In genomic region chr3:49131040-49131439, GRCh38 we compare ENCODE assay signal across 17 cellular contexts. TPM values are rescaled to one million over a fixed set of nuclear protein-coding genes. Genes with fewer than 3 reads are reported as not detected.
A peak's percentile ranks its signal among the peaks of the same experiment; 100 is the strongest.
DNase-seq lines count a peak whose midpoint lies in the region; TF ChIP-seq lines count a peak whose summit lies in the region.
"Had no signal": no experiment of that assay in that cellular context is flagged by ENCODE, and none has a peak within 500 bp of the region (broad histone marks: within the 10 kb centered on the region; RNA-seq: fewer than 3 reads in every experiment).

No MANE protein-coding gene starts in this region.

- no peak for DNase-seq in NT2/D1 (ENCODE audit: low read depth, low spot score)
- no peak for DNase-seq in endodermal cell
- DNase-seq in NCI-H345 (lab: John Stamatoyannopoulos, UW), result no peak
- DNase-seq in cortex of kidney (lab: John Stamatoyannopoulos, UW), result no peak
- no peak for DNase-seq in ureter (ENCODE audit: low spot score)
- DNase-seq: adrenal gland; cerebellar nuclear complex; KG1; NCI-H1048; NCI-H2081; NCI-H526; SJCRH30; stimulated activated CD4-positive, alpha-beta T cell treated with anti-CD3 and anti-CD28 coated beads, Interleukin-2, amount 100 ng/mL, for 24 hours had no signal

- WGBS in endodermal cell (ENCODE audit: insufficient coverage in 1 of 2, insufficient read length in 1 of 2), 2 experiments, result 92 to 93% methylated on average over 8 to 12 of the region's 12 CpGs

- H3K27me3 Mint-ChIP-seq in endodermal cell (ENCODE audit: insufficient read depth), result no peaks in the 10 kb centered on the region

- H3K36me3 ChIP-seq in NT2/D1 (ENCODE audit: insufficient read depth, insufficient read length, low read length) (peaks cover 56% of the 10 kb centered on the region), endodermal cell (ENCODE audit: control insufficient read depth, insufficient read depth, low read length) (peaks cover 7% of the 10 kb centered on the region), muscle layer of duodenum (ENCODE audit: control insufficient read depth in 1 of 2, insufficient read depth in 2 of 2, low read length in 2 of 2) (peaks cover 19 to 35% of the 10 kb centered on the region in 2 donors), subcutaneous abdominal adipose tissue (ENCODE audit: control insufficient read depth in 5 of 5, insufficient read depth in 5 of 5, low read length in 5 of 5) (peaks cover 0 to 49% (median 45%) of the 10 kb centered on the region in 5 donors)
- H3K36me3 ChIP-seq: BLaER1, neutrophil, SJCRH30 had no signal

- no peaks in the 10 kb centered on the region for H3K4me1 Mint-ChIP-seq in endodermal cell

- no peak overlapping the region for H3K4me3 ChIP-seq in NT2/D1 (ENCODE audit: insufficient read length, low read depth)
- no peak overlapping the region for H3K4me3 ChIP-seq in endodermal cell (ENCODE audit: low read length)
- peak overlapping the region; percentile 75 to 88 for H3K4me3 ChIP-seq in muscle layer of duodenum (ENCODE audit: low read depth in 1 of 2, low read length in 2 of 2)
- H3K4me3 ChIP-seq in subcutaneous abdominal adipose tissue (ENCODE audit: low read depth in 1 of 5, low read length in 5 of 5), result peak overlapping the region in 2 of 5 donors; percentile 83 to 88
- H3K4me3 ChIP-seq: BLaER1, SJCRH30 had no signal

- H3K9me3 ChIP-seq in NT2/D1 (ENCODE audit: insufficient read depth, low read length) (no peaks in the 10 kb centered on the region), endodermal cell (ENCODE audit: control insufficient read depth, low read length) (no peaks in the 10 kb centered on the region), muscle layer of duodenum (ENCODE audit: control insufficient read depth in 1 of 2, low read length in 2 of 2) (no peaks in the 10 kb centered on the region), subcutaneous abdominal adipose tissue (ENCODE audit: control insufficient read depth in 5 of 5, low read length in 5 of 5) (no peaks in the 10 kb centered on the region)
- H3K9me3 ChIP-seq: adrenal gland, BLaER1, neutrophil, SJCRH30 had no signal

- H3K9ac ChIP-seq in NT2/D1 (ENCODE audit: insufficient read length, low read depth), result peak overlapping the region; percentile 84
- H3K9ac ChIP-seq in endodermal cell (ENCODE audit: extremely low read depth, low read length, poor library complexity, severe bottlenecking), result no peak overlapping the region
- peak overlapping the region in 4 of 5 donors; percentile 48 to 91 (median 72) for H3K9ac ChIP-seq in subcutaneous abdominal adipose tissue (ENCODE audit: low read length in 5 of 5)
- H3K9ac ChIP-seq: BLaER1 had no signal

- no peak for TF ChIP-seq CTCF in endodermal cell (conservative IDR thresholded peaks at IDR 0.05)

- H3K9me3 Mint-ChIP-seq in endodermal cell, result no peaks in the 10 kb centered on the region

- peak overlapping the region; percentile 78 for H3K4me3 Mint-ChIP-seq in endodermal cell

- H3K27ac ChIP-seq in endodermal cell (ENCODE audit: low read depth, low read length) (no peak overlapping the region), muscle layer of duodenum (ENCODE audit: low read length) (no peak overlapping the region), subcutaneous abdominal adipose tissue (ENCODE audit: low read depth, low read length) (no peak overlapping the region)
- H3K27ac ChIP-seq: BLaER1, neutrophil, SJCRH30 had no signal

- H3K36me3 Mint-ChIP-seq in endodermal cell (ENCODE audit: low read depth), result peaks cover 3% of the 10 kb centered on the region

- H3K27me3 ChIP-seq in NT2/D1 (ENCODE audit: insufficient read depth, insufficient read length) (no peaks in the 10 kb centered on the region), endodermal cell (ENCODE audit: control insufficient read depth, insufficient read depth, low read length, poor library complexity, severe bottlenecking) (no peaks in the 10 kb centered on the region), muscle layer of duodenum (ENCODE audit: low read depth, low read length) (no peaks in the 10 kb centered on the region), subcutaneous abdominal adipose tissue (ENCODE audit: control insufficient read depth in 5 of 5, insufficient read depth in 4 of 5, low read length in 5 of 5) (no peaks in the 10 kb centered on the region)
- H3K27me3 ChIP-seq: adrenal gland, BLaER1, SJCRH30 had no signal

- peaks cover 19% of the 10 kb centered on the region for H3K4me1 ChIP-seq in NT2/D1 (ENCODE audit: insufficient read depth, insufficient read length)
- H3K4me1 ChIP-seq in endodermal cell (ENCODE audit: control insufficient read depth, insufficient read depth, low read length), result peaks cover 5% of the 10 kb centered on the region
- peaks cover 6 to 29% of the 10 kb centered on the region in 2 donors for H3K4me1 ChIP-seq in muscle layer of duodenum (ENCODE audit: control insufficient read depth in 1 of 2, insufficient read depth in 2 of 2, low read length in 2 of 2)
- H3K4me1 ChIP-seq in subcutaneous abdominal adipose tissue (ENCODE audit: control insufficient read depth in 5 of 5, insufficient read depth in 5 of 5, low read length in 5 of 5), result peaks cover 7 to 41% (median 32%) of the 10 kb centered on the region in 5 donors
- H3K4me1 ChIP-seq: SJCRH30 had no signal

- no peak overlapping the region for H3K27ac Mint-ChIP-seq in endodermal cell

RNA-seq across cellular contexts. Expression of gene LAMB2, which starts 1.8 kb away (rescaled TPM):
- total RNA-seq in endodermal cell (10 to 100 TPM; 83.6 to 97.8 TPM), ureter (311 TPM)
- 159 TPM for polyA plus RNA-seq in endodermal cell (2013, experiment 1 of 2)
- 154 TPM for polyA plus RNA-seq in endodermal cell (2013, experiment 2 of 2)

RNA-seq across cellular contexts. Expression of gene USP19, which starts 10.4 kb away (rescaled TPM):
- total RNA-seq in endodermal cell (10 to 100 TPM; 61.5 to 63.2 TPM), ureter (69.3 TPM)
- polyA plus RNA-seq in endodermal cell (2013, experiment 1 of 2), result 50.7 TPM
- 43.1 TPM for polyA plus RNA-seq in endodermal cell (2013, experiment 2 of 2)

RNA-seq across cellular contexts. Expression of gene QARS1, which starts 26.5 kb away (rescaled TPM):
- total RNA-seq in endodermal cell (100 to 1,000 TPM; 314 to 358 TPM), ureter (355 TPM)
- 290 TPM for polyA plus RNA-seq in endodermal cell (2013, experiment 1 of 2)
- polyA plus RNA-seq in endodermal cell (2013, experiment 2 of 2), result 278 TPM

RNA-seq across cellular contexts. Expression of gene CCDC71, which starts 35.1 kb away (rescaled TPM):
- total RNA-seq in endodermal cell (10 to 100 TPM; 23.4 to 25.7 TPM), ureter (32.1 TPM)
- polyA plus RNA-seq in endodermal cell (2013, experiment 1 of 2), result 25.0 TPM
- polyA plus RNA-seq in endodermal cell (2013, experiment 2 of 2), result 22.0 TPM

RNA-seq across cellular contexts. Expression of gene QRICH1, which starts 37.2 kb away (rescaled TPM):
- total RNA-seq in endodermal cell, result 100 to 1,000 TPM; 127 to 155 TPM
- 108 TPM for polyA plus RNA-seq in endodermal cell (2013, experiment 1 of 2)
- polyA plus RNA-seq in endodermal cell (2013, experiment 2 of 2), result 96.8 TPM
- total RNA-seq in ureter, result 131 TPM

Comparison
In these comparisons a context has a peak if more than half of its experiments do, and no peak if none do; other contexts are left out.
1. H3K4me3 ChIP-seq: peak in muscle layer of duodenum (2 of 2); none in NT2/D1 (single experiment) and endodermal cell (single experiment).